Comparison of ENCODE assay signal across 8 cellular contexts in genomic region chr20:37804584-37805566, GRCh38.
DNase-seq lines count a peak whose midpoint lies in the region; ATAC-seq and TF ChIP-seq lines count a peak whose summit lies in the region.

No MANE protein-coding gene starts in this region.

- H3K4me1 ChIP-seq in BLaER1 = peaks cover 76% of the 10 kb centered on the region

- peak overlapping the region; percentile 86 for H3K4me2 ChIP-seq in BLaER1

- H3K4me3 ChIP-seq in BLaER1 (peak overlapping the region; percentile 40), cardiac fibroblast (replicated peaks in 1 of 2; ENCODE audit: low read depth in 2 of 2, low read length in 2 of 2) (no peak overlapping the region)

- H3K9me3 ChIP-seq in BLaER1 = no peaks in the 10 kb centered on the region

- no peaks in the 10 kb centered on the region for H4K20me1 ChIP-seq in BLaER1

- no peaks in the 10 kb centered on the region for H3K27me3 ChIP-seq in BLaER1

- peak overlapping the region; percentile 84 for H3K27ac ChIP-seq in BLaER1

- peaks cover 55% of the 10 kb centered on the region for H3K36me3 ChIP-seq in BLaER1

- DNase-seq in cardiac fibroblast (ENCODE audit: low read depth in 2 of 2) (peak; percentile 7 to 19), NCI-H1694 (lab: John Stamatoyannopoulos, UW) (no peak), COR-L47 (lab: John Stamatoyannopoulos, UW) (no peak), DMS79 treated with DMSO at 0.1 percent for 48 hours (lab: John Stamatoyannopoulos, UW) (no peak), DMS153 (lab: John Stamatoyannopoulos, UW) (no peak)

- peak overlapping the region; percentile 71 for H3K9ac ChIP-seq in BLaER1

- no peak for TF ChIP-seq CTCF in cardiac fibroblast (IDR thresholded peaks at IDR 0.05; ENCODE audit: low read depth, low read length)

- ATAC-seq in GM19351 (IDR thresholded peaks at IDR 0.05; ENCODE audit: unreplicated experiment) (peak; percentile 74), HG03432 (IDR thresholded peaks at IDR 0.05; ENCODE audit: unreplicated experiment) (peak; percentile 83)

Comparison
In these comparisons a context has a peak if more than half of its experiments do, and no peak if none do; other contexts are left out.
1. DNase-seq: peak in cardiac fibroblast (2 of 2); none in NCI-H1694 (single experiment), COR-L47 (single experiment), DMS79 treated with DMSO at 0.1 percent for 48 hours (single experiment) and DMS153 (single experiment).